Comparison of ENCODE assay signal across 8 cellular contexts in the genomic region with DNA sequence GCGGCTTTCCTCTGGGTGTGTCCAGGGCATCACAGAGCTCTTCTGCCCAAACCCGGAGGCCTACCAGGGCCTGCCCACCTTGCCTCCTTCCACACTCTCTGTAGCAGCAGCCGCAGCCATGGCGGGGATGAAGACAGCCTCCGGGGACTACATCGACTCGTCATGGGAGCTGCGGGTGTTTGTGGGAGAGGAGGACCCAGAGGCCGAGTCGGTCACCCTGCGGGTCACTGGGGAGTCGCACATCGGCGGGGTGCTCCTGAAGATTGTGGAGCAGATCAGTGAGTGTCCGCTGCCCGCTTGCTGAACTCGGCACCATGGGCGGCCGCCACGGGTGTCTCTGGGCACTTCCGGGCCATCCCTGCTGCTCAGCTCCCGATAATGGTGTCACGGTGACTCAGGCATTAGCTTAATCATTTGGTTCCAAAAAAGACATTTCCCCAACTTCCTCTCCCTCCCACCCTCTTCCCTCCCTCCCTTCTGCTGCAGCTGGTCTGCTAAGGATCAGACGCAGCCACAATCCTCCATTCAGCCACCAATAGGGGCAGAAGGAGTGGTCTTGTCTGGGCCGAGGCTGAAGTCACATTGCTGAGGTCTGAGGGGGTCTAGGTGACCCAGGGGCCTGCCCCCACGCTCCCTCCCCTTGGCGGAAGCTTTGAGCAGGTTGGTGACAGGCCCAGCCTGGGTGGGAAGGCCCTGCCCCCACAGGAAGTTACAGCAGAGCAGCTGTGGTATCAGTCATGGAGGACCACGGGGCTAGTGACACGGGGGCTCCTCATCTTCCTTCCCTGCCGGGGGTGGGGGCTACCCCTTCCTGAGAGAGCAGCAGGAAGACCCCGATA. TPM values are rescaled to one million over a fixed set of nuclear protein-coding genes. Genes with fewer than 3 reads are reported as not detected.
DNase-seq lines count a peak whose midpoint lies in the region; ATAC-seq and TF ChIP-seq lines count a peak whose summit lies in the region.

No MANE protein-coding gene starts in this region.

- H3K4me3 ChIP-seq in GM12875 (ENCODE audit: low read depth, low read length) = peak overlapping the region; percentile 95
- peak overlapping the region; percentile 43 to 49 for H3K4me3 ChIP-seq in right atrium auricular region

- no peaks in the 10 kb centered on the region for H3K9me3 ChIP-seq in right atrium auricular region

- H3K27me3 Mint-ChIP-seq in glutamatergic neuron (ENCODE audit: unreplicated experiment) = peaks cover 9% of the 10 kb centered on the region

- no peaks in the 10 kb centered on the region for H3K36me3 Mint-ChIP-seq in glutamatergic neuron (ENCODE audit: unreplicated experiment)

- POLR2A ChIA-PET in RWPE1 (lab: Yijun Ruan, JAX; ENCODE audit: low non-redundant PET) = no interaction called here

- H3K27ac ChIP-seq in RWPE1 = peak overlapping the region; percentile 60
- peak overlapping the region; percentile 84 to 92 for H3K27ac ChIP-seq in right atrium auricular region

- peak; percentile 49 for ATAC-seq in HG02840 (IDR thresholded peaks at IDR 0.05; ENCODE audit: low FRiP score, unreplicated experiment)

- H3K36me3 ChIP-seq in right atrium auricular region = peaks cover 35% of the 10 kb centered on the region

- TF ChIP-seq CTCF in GM12875 (IDR thresholded peaks at IDR 0.05; ENCODE audit: borderline replicate concordance, insufficient read depth, low read depth, low read length) = 0 out of 2 replicates have a peak, but pooled peaks have one; percentile 1
- TF ChIP-seq CTCF in RWPE1 (conservative IDR thresholded peaks at IDR 0.05; ENCODE audit: low read depth) = no peak
- TF ChIP-seq CTCF in right atrium auricular region (IDR thresholded peaks at IDR 0.05) = no peak
- TF ChIP-seq CTCF in glutamatergic neuron (IDR thresholded peaks at IDR 0.05; ENCODE audit: partially characterized antibody, unreplicated experiment) = no peak

- peaks cover 5% of the 10 kb centered on the region for H3K9me3 Mint-ChIP-seq in glutamatergic neuron (ENCODE audit: unreplicated experiment)

- peaks cover 0 to 38% of the 10 kb centered on the region in 2 donors for H3K4me1 ChIP-seq in right atrium auricular region

- no peak overlapping the region for H3K27ac Mint-ChIP-seq in glutamatergic neuron (ENCODE audit: unreplicated experiment)

- H3K27me3 ChIP-seq in right atrium auricular region = no peaks in the 10 kb centered on the region

- DNase-seq in RWPE1 (ENCODE audit: low spot score) (no peak), right atrium auricular region (ENCODE audit: low spot score) (peak; percentile 87), NCI-H1436 treated with DMSO at 0.1 percent for 48 hours (lab: John Stamatoyannopoulos, UW) (no peak), glutamatergic neuron (no peak)
- DNase-seq in activated naive CD4-positive, alpha-beta T cell (lab: John Stamatoyannopoulos, UW) = peak; percentile 36 to 70 (median 45)
- peak; percentile 84 to 85 for DNase-seq in stimulated activated CD4-positive, alpha-beta T cell treated with anti-CD3 and anti-CD28 coated beads, Interleukin-2, amount 100 ng/mL, for 24 hours

- H3K4me1 Mint-ChIP-seq in glutamatergic neuron (ENCODE audit: low read depth, unreplicated experiment) = peaks cover 10% of the 10 kb centered on the region

- CTCF ChIA-PET in RWPE1 (lab: Yijun Ruan, JAX) = interaction anchor here (0.6 to 0.7 kb wide), 3 partner anchors 105 to 397 kb away, joined by 3 to 4 read pairs (median 3); no protein-coding TSS in a partner anchor

- no peak overlapping the region for H3K4me3 Mint-ChIP-seq in glutamatergic neuron (ENCODE audit: unreplicated experiment)

RNA-seq across cellular contexts. Expression of a gene that starts 0.9 kb away (rescaled TPM):
- total RNA-seq in right atrium auricular region (10 to 100 TPM in 1 of 2 donors, 1 to 10 TPM in 1; 6.3 to 19.4 TPM), glutamatergic neuron (ENCODE audit: unreplicated experiment) (2.0 TPM)

RNA-seq across cellular contexts. Expression of a gene that starts 18.5 kb away (rescaled TPM):
- total RNA-seq in right atrium auricular region (10 to 100 TPM; 86.0 to 95.8 TPM), glutamatergic neuron (ENCODE audit: unreplicated experiment) (39.0 TPM)

RNA-seq across cellular contexts. Expression of a gene that starts 18.6 kb away (rescaled TPM):
- total RNA-seq in right atrium auricular region (10 to 100 TPM; 73.3 to 95.6 TPM), glutamatergic neuron (ENCODE audit: unreplicated experiment) (37.0 TPM)

RNA-seq across cellular contexts. Expression of a gene that starts 21.5 kb away (rescaled TPM):
- total RNA-seq in right atrium auricular region = 100 to 1,000 TPM in 1 of 2 donors, 10 to 100 TPM in 1; 88.9 to 114 TPM
- total RNA-seq in glutamatergic neuron (ENCODE audit: unreplicated experiment) = 160 TPM

RNA-seq across cellular contexts. Expression of a gene that starts 22.9 kb away (rescaled TPM):
- total RNA-seq in right atrium auricular region = 10 to 100 TPM; 24.7 to 32.1 TPM
- total RNA-seq in glutamatergic neuron (ENCODE audit: unreplicated experiment) = 30.5 TPM

Comparison
In these comparisons a context has a peak if more than half of its experiments do, and no peak if none do; other contexts are left out.
1. DNase-seq: peak in activated naive CD4-positive, alpha-beta T cell (4 of 4), right atrium auricular region (single experiment) and stimulated activated CD4-positive, alpha-beta T cell treated with anti-CD3 and anti-CD28 coated beads, Interleukin-2, amount 100 ng/mL, for 24 hours (2 of 2); none in RWPE1 (single experiment), NCI-H1436 treated with DMSO at 0.1 percent for 48 hours (single experiment) and glutamatergic neuron (single experiment).